In the genomic region with DNA sequence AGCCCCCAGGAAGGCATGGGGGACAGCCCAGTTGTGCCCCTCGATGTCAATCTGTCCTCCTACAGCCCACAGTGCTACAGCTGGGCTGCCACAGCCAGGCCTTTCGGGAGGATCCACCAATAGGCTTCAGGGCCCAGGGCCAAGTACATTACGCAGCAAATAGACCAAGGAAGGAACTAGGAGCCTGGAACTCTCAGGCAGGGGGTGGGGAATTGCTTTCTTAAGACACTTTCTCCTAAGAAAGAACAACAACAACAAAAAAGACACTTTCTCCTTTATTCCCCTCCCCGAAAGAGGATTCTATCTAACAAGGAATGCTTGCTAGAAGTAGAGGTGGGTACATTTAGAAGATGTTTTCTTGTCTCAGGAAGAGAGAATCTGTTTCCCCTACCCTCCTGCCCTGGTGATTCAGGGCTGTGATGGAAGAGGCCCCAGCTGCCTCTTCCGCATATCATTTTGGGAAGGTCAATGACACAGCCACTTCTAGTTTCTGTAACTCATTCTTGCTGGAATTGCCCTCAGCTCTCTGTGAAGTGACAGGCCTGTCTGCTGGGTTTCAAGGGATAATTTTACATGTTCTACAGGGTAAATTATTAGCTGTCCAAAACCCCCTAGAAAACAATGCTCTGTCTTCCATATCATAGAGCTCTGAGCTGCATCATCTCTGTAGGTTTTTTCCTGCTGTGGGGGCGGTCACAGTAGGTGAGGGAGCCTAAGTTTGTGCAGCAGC, we compare ENCODE assay signal across 8 cellular contexts. TPM values are rescaled to one million over a fixed set of nuclear protein-coding genes. Genes with fewer than 3 reads are reported as not detected.
DNase-seq lines count a peak whose midpoint lies in the region; ATAC-seq, FAIRE-seq and TF ChIP-seq lines count a peak whose summit lies in the region.

No MANE protein-coding gene starts in this region.

- peak overlapping the region; percentile 95 for H3K27ac Mint-ChIP-seq in stimulated activated naive B cell treated with anti-CD40 and anti-IgM and Interleukin-4, amounts not matched to agents 10 μg/mL and 1 μg/mL and 100 μg/mL, for 72 hours

- H3K27ac ChIP-seq in kidney (ENCODE audit: low read depth in 2 of 2, low read length in 2 of 2): peak overlapping the region; percentile 98 to 99

- H3K9me3 Mint-ChIP-seq in stimulated activated naive B cell treated with anti-CD40 and anti-IgM and Interleukin-4, amounts not matched to agents 10 μg/mL and 1 μg/mL and 100 μg/mL, for 72 hours: no peaks in the 10 kb centered on the region

- no peaks in the 10 kb centered on the region for H3K27me3 Mint-ChIP-seq in stimulated activated naive B cell treated with anti-CD40 and anti-IgM and Interleukin-4, amounts not matched to agents 10 μg/mL and 1 μg/mL and 100 μg/mL, for 72 hours

- peaks cover 72 to 76% of the 10 kb centered on the region in 2 donors for H3K4me1 ChIP-seq in kidney (ENCODE audit: control insufficient read depth in 1 of 2, insufficient read depth in 1 of 2, low read depth in 1 of 2, low read length in 2 of 2)

- peak overlapping the region; percentile 12 to 18 for H3K4me3 ChIP-seq in kidney (ENCODE audit: low read length in 2 of 2)

- peaks cover 0 to 3% of the 10 kb centered on the region in 2 donors for H3K36me3 Mint-ChIP-seq in stimulated activated naive B cell treated with anti-CD40 and anti-IgM and Interleukin-4, amounts not matched to agents 10 μg/mL and 1 μg/mL and 100 μg/mL, for 72 hours

- peaks cover 51 to 86% of the 10 kb centered on the region in 2 donors for H3K4me1 Mint-ChIP-seq in stimulated activated naive B cell treated with anti-CD40 and anti-IgM and Interleukin-4, amounts not matched to agents 10 μg/mL and 1 μg/mL and 100 μg/mL, for 72 hours

- TF ChIP-seq CTCF in kidney (IDR thresholded peaks at IDR 0.05; ENCODE audit: borderline replicate concordance, extremely low read depth, insufficient read depth): no peak

- peak; percentile 62 to 67 for ATAC-seq in stimulated activated naive B cell treated with anti-CD40 and anti-IgM and Interleukin-4, amounts not matched to agents 10 μg/mL and 1 μg/mL and 100 μg/mL, for 72 hours (replicated peaks)
- no peak for ATAC-seq in GM18517 (IDR thresholded peaks at IDR 0.05; ENCODE audit: unreplicated experiment)
- no peak for ATAC-seq in HG02678 (IDR thresholded peaks at IDR 0.05; ENCODE audit: unreplicated experiment)

- no peak for FAIRE-seq in kidney (lab: Jason Lieb, UNC)

- H3K4me3 Mint-ChIP-seq in stimulated activated naive B cell treated with anti-CD40 and anti-IgM and Interleukin-4, amounts not matched to agents 10 μg/mL and 1 μg/mL and 100 μg/mL, for 72 hours: peak overlapping the region; percentile 73 to 82

- peak; percentile 72 for DNase-seq in stimulated activated CD4-positive, alpha-beta T cell treated with anti-CD3 and anti-CD28 coated beads, Interleukin-1b, Interleukin-23, amount 100 ng/mL, for 48 hours
- no peak for DNase-seq in stimulated activated CD4-positive, alpha-beta T cell treated with anti-CD3 and anti-CD28 coated beads, Interleukin-4, amount 100 ng/mL, for 4 hours
- peak; percentile 65 for DNase-seq in NCI-H446 treated with DMSO at 0.1 percent for 48 hours (lab: John Stamatoyannopoulos, UW)
- peak; percentile 83 for DNase-seq in astrocyte of the hippocampus (ENCODE audit: low read depth, low spot score)
- DNase-seq in kidney: peak; percentile 92
- peak; percentile 73 for DNase-seq in stimulated activated naive B cell treated with anti-CD40 and anti-IgM and Interleukin-4, amounts not matched to agents 10 μg/mL and 1 μg/mL and 100 μg/mL, for 72 hours

- peak overlapping the region; percentile 56 to 68 for H3K9ac ChIP-seq in kidney (ENCODE audit: low read length in 2 of 2)

- H3K9me3 ChIP-seq in kidney (ENCODE audit: control insufficient read depth in 1 of 2, low read length in 2 of 2): no peaks in the 10 kb centered on the region

- no peaks in the 10 kb centered on the region for H3K36me3 ChIP-seq in kidney (ENCODE audit: control insufficient read depth in 1 of 2, insufficient read depth in 2 of 2, low read length in 2 of 2)

- intact Hi-C loops in kidney (cut with DNase I): no loop called here

RNA-seq across cellular contexts. Expression of a gene that starts 6.0 kb away (rescaled TPM):
- total RNA-seq in kidney: 15,262 TPM
- polyA plus RNA-seq in kidney (ENCODE audit: insufficient read depth, low read depth, low replicate concordance): 219 TPM

RNA-seq across cellular contexts. Expression of a gene that starts 32.1 kb away (rescaled TPM):
- 72.2 TPM for total RNA-seq in kidney
- polyA plus RNA-seq in kidney (ENCODE audit: insufficient read depth, low read depth, low replicate concordance): 78.9 TPM

Comparison
In these comparisons a context has a peak if more than half of its experiments do, and no peak if none do; other contexts are left out.
1. DNase-seq: peak in stimulated activated CD4-positive, alpha-beta T cell treated with anti-CD3 and anti-CD28 coated beads, Interleukin-1b, Interleukin-23, amount 100 ng/mL, for 48 hours (single experiment), NCI-H446 treated with DMSO at 0.1 percent for 48 hours (single experiment), astrocyte of the hippocampus (single experiment), kidney (single experiment) and stimulated activated naive B cell treated with anti-CD40 and anti-IgM and Interleukin-4, amounts not matched to agents 10 μg/mL and 1 μg/mL and 100 μg/mL, for 72 hours (single experiment); none in stimulated activated CD4-positive, alpha-beta T cell treated with anti-CD3 and anti-CD28 coated beads, Interleukin-4, amount 100 ng/mL, for 4 hours (0 of 2).
2. ATAC-seq: peak in stimulated activated naive B cell treated with anti-CD40 and anti-IgM and Interleukin-4, amounts not matched to agents 10 μg/mL and 1 μg/mL and 100 μg/mL, for 72 hours (2 of 2); none in GM18517 (single experiment) and HG02678 (single experiment).